21 cellular contexts compared by ENCODE assay signal in the genomic region with DNA sequence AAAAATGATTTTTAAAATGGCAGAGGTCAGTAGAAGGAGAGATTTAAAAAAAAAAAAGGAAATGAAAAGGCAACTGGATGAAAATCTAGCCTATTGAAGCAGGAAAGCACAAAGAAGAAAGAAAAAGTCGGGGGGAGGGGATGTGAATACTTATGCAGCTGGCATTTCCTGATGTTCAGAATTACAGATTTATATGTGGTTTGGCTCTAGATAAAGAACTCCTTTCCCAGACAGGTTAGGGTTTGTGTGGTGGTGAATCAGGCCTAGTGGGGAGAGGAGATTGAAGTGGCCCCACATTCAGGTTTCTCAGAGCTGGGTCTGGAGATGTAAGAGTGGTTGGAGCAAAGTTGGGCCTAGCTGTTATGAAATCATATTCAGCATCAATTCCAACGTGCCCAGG.
DNase-seq lines count a peak whose midpoint lies in the region; ATAC-seq and TF ChIP-seq lines count a peak whose summit lies in the region.
"Had no signal": no experiment of that assay in that cellular context is flagged by ENCODE, and none has a peak within 500 bp of the region (broad histone marks: within the 10 kb centered on the region; RNA-seq: fewer than 3 reads in every experiment).

No MANE protein-coding gene starts in this region.

- H3K27ac Mint-ChIP-seq in chondrocyte (ENCODE audit: unreplicated experiment), result peak overlapping the region; percentile 17
- H3K27ac Mint-ChIP-seq: activated CD4-positive, alpha-beta T cell treated with anti-CD3 and anti-CD28 coated beads, Interleukin-2, amount 10 ng/mL, durations not matched to agents 7 days and 5 days; activated naive CD8-positive, alpha-beta T cell treated with anti-CD3 and anti-CD28 coated beads, Interleukin-2, amount 50 U/mL, for 24 hours; activated T-cell treated with anti-CD3 and anti-CD28 coated beads, Interleukin-2, amount 50 U/mL, for 72 hours had no signal

- peak overlapping the region in 6 of 11 experiments; percentile 6 to 42 (median 26); a peak in 8 of 22 replicates for H3K4me2 ChIP-seq in BLaER1 treated with 17β-estradiol and CSF1 and Interleukin-3, amounts not matched to agents 10 nM and 100 nM
- H3K4me2 ChIP-seq: hepatocyte, KMS-11 had no signal

- no peaks in the 10 kb centered on the region for H3K27me3 ChIP-seq in BLaER1 treated with 17β-estradiol and CSF1 and Interleukin-3, amounts not matched to agents 10 nM and 100 nM
- no peaks in the 10 kb centered on the region for H3K27me3 ChIP-seq in WERI-Rb-1 (ENCODE audit: insufficient read depth, low read depth, severe bottlenecking)
- H3K27me3 ChIP-seq: hepatocyte, vagina had no signal

- in situ Hi-C loops in GM13976 (cut with MboI; ENCODE audit: low sequenced_read_pairs, unreplicated experiment), result loop anchor here (25.0 kb wide), 1 partner anchor 721 kb away; no protein-coding TSS in a partner anchor

- no peak overlapping the region for H3K9ac ChIP-seq in BLaER1 treated with 17β-estradiol and CSF1 and Interleukin-3, amounts not matched to agents 10 nM and 100 nM
- H3K9ac ChIP-seq: KMS-11 had no signal

- H3K4me1 ChIP-seq in BLaER1 treated with 17β-estradiol and CSF1 and Interleukin-3, amounts not matched to agents 10 nM and 100 nM, result peaks cover 0 to 8% (median 6%) of the 10 kb centered on the region in 10 experiments; a peak in 7 of 20 replicates
- H3K4me1 ChIP-seq: psoas muscle, vagina had no signal

- H3K4me3 Mint-ChIP-seq in chondrocyte (ENCODE audit: unreplicated experiment), result no peak overlapping the region
- H3K4me3 Mint-ChIP-seq: activated CD4-positive, alpha-beta T cell treated with anti-CD3 and anti-CD28 coated beads, Interleukin-2, amount 10 ng/mL, durations not matched to agents 7 days and 5 days; activated naive CD8-positive, alpha-beta T cell treated with anti-CD3 and anti-CD28 coated beads, Interleukin-2, amount 50 U/mL, for 24 hours; activated T-cell treated with anti-CD3 and anti-CD28 coated beads, Interleukin-2, amount 50 U/mL, for 72 hours had no signal

- no peaks in the 10 kb centered on the region for H4K20me1 ChIP-seq in BLaER1 treated with 17β-estradiol and CSF1 and Interleukin-3, amounts not matched to agents 10 nM and 100 nM

- no peaks in the 10 kb centered on the region for H3K27me3 Mint-ChIP-seq in chondrocyte (ENCODE audit: low read depth)
- H3K27me3 Mint-ChIP-seq: activated CD4-positive, alpha-beta T cell treated with anti-CD3 and anti-CD28 coated beads, Interleukin-2, amount 10 ng/mL, durations not matched to agents 7 days and 5 days; activated naive CD8-positive, alpha-beta T cell treated with anti-CD3 and anti-CD28 coated beads, Interleukin-2, amount 50 U/mL, for 24 hours had no signal

- peaks cover 18% of the 10 kb centered on the region for H3K4me1 Mint-ChIP-seq in chondrocyte (ENCODE audit: low read depth)
- H3K4me1 Mint-ChIP-seq: activated CD4-positive, alpha-beta T cell treated with anti-CD3 and anti-CD28 coated beads, Interleukin-2, amount 10 ng/mL, durations not matched to agents 7 days and 5 days; activated naive CD8-positive, alpha-beta T cell treated with anti-CD3 and anti-CD28 coated beads, Interleukin-2, amount 50 U/mL, for 24 hours had no signal

- H3K27ac ChIP-seq in BLaER1 treated with 17β-estradiol and CSF1 and Interleukin-3, amounts not matched to agents 10 nM and 100 nM, result no peak overlapping the region
- H3K27ac ChIP-seq in caudate nucleus (ENCODE audit: low read depth, low read length) (no peak overlapping the region), WERI-Rb-1 (no peak overlapping the region)
- H3K27ac ChIP-seq: hepatocyte, KMS-11, psoas muscle, SK-N-MC, vagina had no signal

- H3K9me3 ChIP-seq in BLaER1 treated with 17β-estradiol and CSF1 and Interleukin-3, amounts not matched to agents 10 nM and 100 nM (replicated peaks in 1 of 11), result no peaks in the 10 kb centered on the region
- no peaks in the 10 kb centered on the region for H3K9me3 ChIP-seq in WERI-Rb-1 (ENCODE audit: severe bottlenecking)
- H3K9me3 ChIP-seq: psoas muscle, vagina had no signal

- peak; percentile 74 for DNase-seq in NCI-H69 (lab: John Stamatoyannopoulos, UW)
- no peak for DNase-seq in chondrocyte (ENCODE audit: low spot score)
- DNase-seq in lung microvascular endothelial cell (ENCODE audit: low read depth in 2 of 2), result peak; percentile 28 to 67
- DNase-seq in GM13976 (ENCODE audit: low spot score), result no peak
- no peak for DNase-seq in caudate nucleus (lab: John Stamatoyannopoulos, UW)
- DNase-seq in WERI-Rb-1, result no peak
- DNase-seq: activated CD4-positive, alpha-beta T cell treated with anti-CD3 and anti-CD28 coated beads, Interleukin-2, amount 10 ng/mL, durations not matched to agents 7 days and 5 days; activated naive CD8-positive, alpha-beta T cell treated with anti-CD3 and anti-CD28 coated beads, Interleukin-2, amount 50 U/mL, for 24 hours; activated T-cell treated with anti-CD3 and anti-CD28 coated beads, Interleukin-2, amount 50 U/mL, for 72 hours; COR-L47; NCI-H1436; NCI-H2227 treated with DMSO at 0.1 percent for 48 hours; psoas muscle; stimulated activated CD4-positive, alpha-beta T cell treated with anti-CD3 and anti-CD28 coated beads, Interleukin-15, amount 100 ng/mL, for 24 hours had no signal

- no peak for ATAC-seq in GM19397 (IDR thresholded peaks at IDR 0.05; ENCODE audit: unreplicated experiment)
- ATAC-seq: activated naive CD8-positive, alpha-beta T cell treated with anti-CD3 and anti-CD28 coated beads, Interleukin-2, amount 50 U/mL, for 24 hours; activated T-cell treated with anti-CD3 and anti-CD28 coated beads, Interleukin-2, amount 50 U/mL, for 72 hours; left lobe of liver; psoas muscle had no signal

- no peak overlapping the region for H3K4me3 ChIP-seq in BLaER1 treated with 17β-estradiol and CSF1 and Interleukin-3, amounts not matched to agents 10 nM and 100 nM
- no peak overlapping the region for H3K4me3 ChIP-seq in WERI-Rb-1 (ENCODE audit: low read depth, low read length)
- H3K4me3 ChIP-seq: hepatocyte, psoas muscle, SK-N-MC, vagina had no signal

- TF ChIP-seq CTCF in chondrocyte (IDR thresholded peaks at IDR 0.05) (no peak), GM13976 (IDR thresholded peaks at IDR 0.05; ENCODE audit: borderline replicate concordance, control extremely low read depth, extremely low read depth, insufficient read depth, missing control alignments) (no peak), WERI-Rb-1 (IDR thresholded peaks at IDR 0.05; ENCODE audit: low read depth, low read length) (no peak)

- no peaks in the 10 kb centered on the region for H3K36me3 ChIP-seq in BLaER1 treated with 17β-estradiol and CSF1 and Interleukin-3, amounts not matched to agents 10 nM and 100 nM
- no peaks in the 10 kb centered on the region for H3K36me3 ChIP-seq in WERI-Rb-1
- H3K36me3 ChIP-seq: vagina had no signal

- peaks cover 2% of the 10 kb centered on the region for H3K9me3 Mint-ChIP-seq in chondrocyte (ENCODE audit: low read depth)
- H3K9me3 Mint-ChIP-seq: activated CD4-positive, alpha-beta T cell treated with anti-CD3 and anti-CD28 coated beads, Interleukin-2, amount 10 ng/mL, durations not matched to agents 7 days and 5 days; activated naive CD8-positive, alpha-beta T cell treated with anti-CD3 and anti-CD28 coated beads, Interleukin-2, amount 50 U/mL, for 24 hours; activated T-cell treated with anti-CD3 and anti-CD28 coated beads, Interleukin-2, amount 50 U/mL, for 72 hours had no signal

- H3K36me3 Mint-ChIP-seq in chondrocyte (ENCODE audit: low read depth), result peaks cover 1% of the 10 kb centered on the region

Comparison
In these comparisons a context has a peak if more than half of its experiments do, and no peak if none do; other contexts are left out.
1. DNase-seq: peak in NCI-H69 (single experiment) and lung microvascular endothelial cell (2 of 2); none in chondrocyte (single experiment), GM13976 (single experiment), caudate nucleus (0 of 61) and WERI-Rb-1 (single experiment).